1 cellular context compared by ENCODE assay signal in the genomic region with DNA sequence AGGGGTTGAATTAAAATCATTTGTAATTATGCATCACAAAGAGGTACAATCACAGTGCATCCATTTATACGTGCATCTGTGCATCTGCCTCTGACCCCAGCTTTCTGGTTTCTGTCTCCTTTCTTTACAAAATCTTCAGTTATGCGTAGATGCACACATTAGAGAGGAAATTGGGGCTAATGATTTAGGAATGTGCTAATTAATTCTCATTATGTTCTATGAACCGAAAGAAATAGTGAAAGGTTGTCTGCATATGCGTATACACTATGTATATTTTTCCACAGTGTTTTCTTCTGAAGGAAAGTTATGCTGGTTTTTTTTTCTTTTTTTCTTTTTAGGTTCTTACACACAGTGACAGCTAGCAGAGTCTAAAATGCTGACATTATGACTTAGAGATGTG.
TF ChIP-seq lines count a peak whose summit lies in the region.

No MANE protein-coding gene starts in this region.

TF ChIP-seq in H1, 55 proteins besides CTCF, POLR2A, EP300 and RAD21 (continued from another document):
- TF ChIP-seq CBX5 (IDR thresholded peaks at IDR 0.05; ENCODE audit: low read depth, low read length) (no peak), RFX5 (IDR thresholded peaks at IDR 0.05; ENCODE audit: borderline replicate concordance, low read depth, low read length) (no peak), CTBP2 (IDR thresholded peaks at IDR 0.05; ENCODE audit: borderline replicate concordance, insufficient read depth, insufficient read length, low read length) (no peak), SIRT6 (IDR thresholded peaks at IDR 0.05; ENCODE audit: low read length) (no peak), KDM4A (IDR thresholded peaks at IDR 0.05; ENCODE audit: low read depth, low read length, severe bottlenecking) (no peak), JUND (IDR thresholded peaks at IDR 0.05; ENCODE audit: low read length) (no peak), EZH2 (IDR thresholded peaks at IDR 0.05; ENCODE audit: low read depth, low read length, severe bottlenecking) (no peak), GTF2F1 (IDR thresholded peaks at IDR 0.05; ENCODE audit: borderline replicate concordance, low read depth, low read length) (no peak)
